Comparison of ENCODE assay signal across 27 cellular contexts in genomic region chr12:117404940-117405339, GRCh38. TPM values are rescaled to one million over a fixed set of nuclear protein-coding genes. Genes with fewer than 3 reads are reported as not detected.
DNase-seq lines count a peak whose midpoint lies in the region; ATAC-seq and TF ChIP-seq lines count a peak whose summit lies in the region.
"Had no signal": no experiment of that assay in that cellular context is flagged by ENCODE, and none has a peak within 500 bp of the region (broad histone marks: within the 10 kb centered on the region; RNA-seq: fewer than 3 reads in every experiment).

No MANE protein-coding gene starts in this region.

- H3K4me3 Mint-ChIP-seq in neural progenitor cell (no peak overlapping the region), nephron progenitor cell (no peak overlapping the region)
- H3K4me3 Mint-ChIP-seq: B cell; CD4-positive, CD25-positive, alpha-beta regulatory T cell; HFFc6 had no signal

- no peak overlapping the region for H3K27ac ChIP-seq in coronary artery
- peak overlapping the region; percentile 66 to 89 (median 80) for H3K27ac ChIP-seq in gastrocnemius medialis
- H3K27ac ChIP-seq in neural progenitor cell = no peak overlapping the region
- H3K27ac ChIP-seq: 22Rv1, SJSA1 had no signal

- no peak overlapping the region for H3K9ac ChIP-seq in neural progenitor cell

- in situ Hi-C loops in gastrocnemius medialis (cut with MboI; ENCODE audit: low sequenced_read_pairs in 4 of 4) = no loop called here

- intact Hi-C loops in gastrocnemius medialis (cut with DNase I; ENCODE audit: low total_unique reads) = no loop called here

- no peaks in the 10 kb centered on the region for H4K20me1 ChIP-seq in neural progenitor cell (ENCODE audit: low read depth)

- H3K36me3 Mint-ChIP-seq in neural progenitor cell = no peaks in the 10 kb centered on the region
- H3K36me3 Mint-ChIP-seq in nephron progenitor cell (ENCODE audit: low read depth) = no peaks in the 10 kb centered on the region
- H3K36me3 Mint-ChIP-seq: CD4-positive, CD25-positive, alpha-beta regulatory T cell had no signal

- peak; percentile 40 for DNase-seq in DMS 273 (lab: John Stamatoyannopoulos, UW; ENCODE audit: unreplicated experiment)
- no peak for DNase-seq in DMS 273 treated with DMSO at 0.1 percent for 48 hours (lab: John Stamatoyannopoulos, UW)
- peak; percentile 20 for DNase-seq in NB4 (ENCODE audit: low read depth)
- peak; percentile 40 for DNase-seq in coronary artery (ENCODE audit: low spot score)
- peak in 1 of 2 donors; percentile 57 for DNase-seq in gastrocnemius medialis
- no peak for DNase-seq in nucleus accumbens (lab: John Stamatoyannopoulos, UW)
- no peak for DNase-seq in neural progenitor cell (ENCODE audit: low spot score)
- DNase-seq in nephron progenitor cell = no peak
- DNase-seq: CD4-positive, CD25-positive, alpha-beta regulatory T cell; DMS79; EL; GDM1; GOT3; HFFc6; IMR-90; KG1; MG63; NCI-H1092 treated with DMSO at 0.1 percent for 48 hours; NCI-H1436; NCI-H187 treated with DMSO at 0.1 percent for 48 hours; NCI-H446 treated with DMSO at 0.1 percent for 48 hours; PC-3 had no signal

- H3F3A ChIP-seq in neural progenitor cell (ENCODE audit: low read depth) = no peaks in the 10 kb centered on the region

- no peak overlapping the region for H3K27ac Mint-ChIP-seq in neural progenitor cell
- H3K27ac Mint-ChIP-seq in nephron progenitor cell = no peak overlapping the region
- H3K27ac Mint-ChIP-seq: B cell; CD4-positive, CD25-positive, alpha-beta regulatory T cell; HFFc6 had no signal

- H3K36me3 ChIP-seq in gastrocnemius medialis = no peaks in the 10 kb centered on the region
- no peaks in the 10 kb centered on the region for H3K36me3 ChIP-seq in neural progenitor cell
- H3K36me3 ChIP-seq: HAP-1, MG63, SJSA1 had no signal

- peaks cover 23 to 29% of the 10 kb centered on the region in 2 donors for H3K4me1 ChIP-seq in gastrocnemius medialis
- peaks cover 10% of the 10 kb centered on the region for H3K4me1 ChIP-seq in neural progenitor cell
- H3K4me1 ChIP-seq: HAP-1, SJSA1 had no signal

- H3K4me1 Mint-ChIP-seq in neural progenitor cell (peaks cover 10% of the 10 kb centered on the region), nephron progenitor cell (peaks cover 15% of the 10 kb centered on the region)
- H3K4me1 Mint-ChIP-seq: B cell; CD4-positive, CD25-positive, alpha-beta regulatory T cell had no signal

- TF ChIP-seq CTCF in NB4 (IDR thresholded peaks at IDR 0.05; ENCODE audit: low read depth, low read length) (no peak), coronary artery (IDR thresholded peaks at IDR 0.05) (no peak), gastrocnemius medialis (IDR thresholded peaks at IDR 0.05 in 4 of 5, conservative IDR thresholded peaks at IDR 0.05 in 1 of 5) (no peak), neural progenitor cell (IDR thresholded peaks at IDR 0.05) (no peak), nephron progenitor cell (IDR thresholded peaks at IDR 0.05) (no peak)

- H3K27me3 ChIP-seq in gastrocnemius medialis = no peaks in the 10 kb centered on the region
- H3K27me3 ChIP-seq in neural progenitor cell = no peaks in the 10 kb centered on the region
- H3K27me3 ChIP-seq: MG63, SJSA1 had no signal

- no peak overlapping the region for H3K4me2 ChIP-seq in neural progenitor cell

- no peak overlapping the region for H3K4me3 ChIP-seq in NB4 (ENCODE audit: low read depth, low read length)
- no peak overlapping the region for H3K4me3 ChIP-seq in coronary artery
- no peak overlapping the region for H3K4me3 ChIP-seq in gastrocnemius medialis
- H3K4me3 ChIP-seq in neural progenitor cell = no peak overlapping the region
- H3K4me3 ChIP-seq: GM12878, HAP-1, MG63, SJSA1 had no signal

- no peak for TF ChIP-seq POLR2A in NB4 (IDR thresholded peaks at IDR 0.05; ENCODE audit: extremely low read depth, insufficient read length)
- peak; percentile 18 to 33 for TF ChIP-seq POLR2A in gastrocnemius medialis (IDR thresholded peaks at IDR 0.05)

- H3K9me3 ChIP-seq in gastrocnemius medialis (no peaks in the 10 kb centered on the region), neural progenitor cell (ENCODE audit: low read depth) (no peaks in the 10 kb centered on the region)
- H3K9me3 ChIP-seq: HAP-1, MG63, SJSA1 had no signal

- no peaks in the 10 kb centered on the region for H3K79me2 ChIP-seq in neural progenitor cell (ENCODE audit: low read depth)

- H3K27me3 Mint-ChIP-seq in neural progenitor cell (ENCODE audit: insufficient read depth, low read depth) (peaks cover 6% of the 10 kb centered on the region), nephron progenitor cell (ENCODE audit: low read depth, poor library complexity) (peaks cover 19% of the 10 kb centered on the region)
- H3K27me3 Mint-ChIP-seq: B cell; CD4-positive, CD25-positive, alpha-beta regulatory T cell had no signal

- ATAC-seq in gastrocnemius medialis = peak; percentile 71 to 76
- ATAC-seq: GM12878, PC-3 had no signal

- peaks cover 4% of the 10 kb centered on the region for H3K9me3 Mint-ChIP-seq in neural progenitor cell
- peaks cover 6% of the 10 kb centered on the region for H3K9me3 Mint-ChIP-seq in nephron progenitor cell

- H2AFZ ChIP-seq in neural progenitor cell (replicated peaks) = no peak overlapping the region

RNA-seq across cellular contexts. Expression of gene NOS1, which starts 43.5 kb away (rescaled TPM):
- total RNA-seq in gastrocnemius medialis (10 to 100 TPM in 2 of 4 donors, 1 to 10 TPM in 2; 6.4 to 39.9 (median 8.9) TPM), neural progenitor cell (ENCODE audit: low replicate concordance) (0.11 and 0.19 TPM in 2 replicates)
- total RNA-seq: B cell; CD4-positive, CD25-positive, alpha-beta regulatory T cell; GM12878; HFFc6; IMR-90; SJSA1 had no signal

Comparison
In these comparisons a context has a peak if more than half of its experiments do, and no peak if none do; other contexts are left out.
1. DNase-seq: peak in DMS 273 (single experiment), NB4 (single experiment) and coronary artery (single experiment); none in DMS 273 treated with DMSO at 0.1 percent for 48 hours (single experiment), nucleus accumbens (0 of 56), neural progenitor cell (single experiment) and nephron progenitor cell (single experiment).
2. H3K27ac ChIP-seq: peak in gastrocnemius medialis (4 of 4); none in coronary artery (0 of 2) and neural progenitor cell (single experiment).